ENCODE assay signal across 16 cellular contexts in genomic region chr9:94160594-94161501, GRCh38.
DNase-seq lines count a peak whose midpoint lies in the region; ATAC-seq and TF ChIP-seq lines count a peak whose summit lies in the region.
"Had no signal": no experiment of that assay in that cellular context is flagged by ENCODE, and none has a peak within 500 bp of the region (broad histone marks: within the 10 kb centered on the region; RNA-seq: fewer than 3 reads in every experiment).

No MANE protein-coding gene starts in this region.

- peak; percentile 46 for DNase-seq in ELR (ENCODE audit: low read depth)
- DNase-seq in HT1080 (ENCODE audit: low read depth), result peak; percentile 32
- peak; percentile 15 for DNase-seq in brain microvascular endothelial cell
- DNase-seq in mesendoderm, result peak; percentile 56
- DNase-seq in thyroid gland, result no peak
- no peak for DNase-seq in activated CD4-positive, alpha-beta memory T cell treated with anti-CD3 and anti-CD28 coated beads, Interleukin-2, amount 10 ng/mL, durations not matched to agents 7 days and 5 days
- no peak for DNase-seq in activated effector memory CD4-positive, alpha-beta T cell treated with Interleukin-2 at 50 U/mL for 16 hours
- DNase-seq: activated naive CD4-positive, alpha-beta T cell treated with anti-CD3 and anti-CD28 coated beads for 36 hours; NCI-H1092; NCI-H2227 treated with DMSO at 0.1 percent for 48 hours; testis had no signal

- H3K4me3 ChIP-seq in brain microvascular endothelial cell (ENCODE audit: low read depth, low read length), result no peak overlapping the region
- H3K4me3 ChIP-seq in mesendoderm (ENCODE audit: low read length), result no peak overlapping the region
- no peak overlapping the region for H3K4me3 ChIP-seq in thyroid gland (replicated peaks in 1 of 3)
- H3K4me3 ChIP-seq: BLaER1, cardiac muscle cell, SK-N-MC, testis had no signal

- no peak overlapping the region for H3K23ac ChIP-seq in mesendoderm (ENCODE audit: low read length)

- H3K9me3 Mint-ChIP-seq in activated CD4-positive, alpha-beta memory T cell treated with anti-CD3 and anti-CD28 coated beads, Interleukin-2, amount 10 ng/mL, durations not matched to agents 7 days and 5 days, result no peaks in the 10 kb centered on the region
- H3K9me3 Mint-ChIP-seq: activated naive CD4-positive, alpha-beta T cell treated with anti-CD3 and anti-CD28 coated beads for 36 hours had no signal

- H2BK5ac ChIP-seq in mesendoderm (ENCODE audit: low read length), result no peak overlapping the region

- H3K27ac Mint-ChIP-seq in activated CD4-positive, alpha-beta memory T cell treated with anti-CD3 and anti-CD28 coated beads, Interleukin-2, amount 10 ng/mL, durations not matched to agents 7 days and 5 days, result no peak overlapping the region
- H3K27ac Mint-ChIP-seq: activated naive CD4-positive, alpha-beta T cell treated with anti-CD3 and anti-CD28 coated beads for 36 hours had no signal

- H3K27ac ChIP-seq in brain microvascular endothelial cell (no peak overlapping the region), mesendoderm (ENCODE audit: low read depth, low read length) (no peak overlapping the region), thyroid gland (no peak overlapping the region)
- H3K27ac ChIP-seq: BLaER1, cardiac muscle cell, SK-N-MC, testis, VCaP had no signal

- peak; percentile 46 for TF ChIP-seq CTCF in brain microvascular endothelial cell (IDR thresholded peaks at IDR 0.05; ENCODE audit: low read depth, low read length, missing control alignments)
- no peak for TF ChIP-seq CTCF in thyroid gland (IDR thresholded peaks at IDR 0.05)

- no peak for ATAC-seq in HG03108 (IDR thresholded peaks at IDR 0.05; ENCODE audit: unreplicated experiment)

- H3K79me2 ChIP-seq in mesendoderm (ENCODE audit: control insufficient read depth, insufficient read depth, low read length), result no peaks in the 10 kb centered on the region

- no peak overlapping the region for H3K4me3 Mint-ChIP-seq in activated CD4-positive, alpha-beta memory T cell treated with anti-CD3 and anti-CD28 coated beads, Interleukin-2, amount 10 ng/mL, durations not matched to agents 7 days and 5 days
- H3K4me3 Mint-ChIP-seq: activated naive CD4-positive, alpha-beta T cell treated with anti-CD3 and anti-CD28 coated beads for 36 hours had no signal

- no peak overlapping the region for H3K4ac ChIP-seq in mesendoderm (ENCODE audit: low read depth, low read length)

- H4K5ac ChIP-seq in mesendoderm (ENCODE audit: low read length), result no peak overlapping the region

- H3K18ac ChIP-seq in mesendoderm (ENCODE audit: low read length), result no peak overlapping the region

- H3K56ac ChIP-seq in mesendoderm (ENCODE audit: low read length), result no peak overlapping the region

- H3K36me3 Mint-ChIP-seq in activated CD4-positive, alpha-beta memory T cell treated with anti-CD3 and anti-CD28 coated beads, Interleukin-2, amount 10 ng/mL, durations not matched to agents 7 days and 5 days (ENCODE audit: low read depth), result no peaks in the 10 kb centered on the region

- no CpG with 5 or more reads among the region's 11 CpGs for WGBS in mesendoderm (ENCODE audit: extremely low coverage, insufficient coverage, low lambda C conversion rate)
- WGBS in thyroid gland, 2 donors, result 90 to 95% methylated on average over 11 of the region's 11 CpGs

- no peak overlapping the region for H2BK120ac ChIP-seq in mesendoderm (ENCODE audit: low read depth, low read length)

- H3K4me1 ChIP-seq in mesendoderm (ENCODE audit: control insufficient read depth, low read depth, low read length) (no peaks in the 10 kb centered on the region), thyroid gland (peaks cover 15 to 31% of the 10 kb centered on the region in 2 donors)

- H3K9me3 ChIP-seq in thyroid gland, result no peaks in the 10 kb centered on the region
- H3K9me3 ChIP-seq: BLaER1, testis had no signal

- POLR2A ChIA-PET in activated CD4-positive, alpha-beta memory T cell treated with anti-CD3 and anti-CD28 coated beads, Interleukin-2, amount 10 ng/mL, durations not matched to agents 7 days and 5 days (lab: Charles Lee), result no interaction called here

- H2BK15ac ChIP-seq in mesendoderm (replicated peaks; ENCODE audit: low read depth), result no peak overlapping the region

- no peak for TF ChIP-seq POLR2A in thyroid gland (IDR thresholded peaks at IDR 0.05)

- no peak overlapping the region for H2AK5ac ChIP-seq in mesendoderm (ENCODE audit: low read length)

- H3K36me3 ChIP-seq in brain microvascular endothelial cell (replicated peaks) (no peaks in the 10 kb centered on the region), mesendoderm (ENCODE audit: control insufficient read depth, insufficient read depth, low read length) (no peaks in the 10 kb centered on the region), thyroid gland (no peaks in the 10 kb centered on the region)
- H3K36me3 ChIP-seq: BLaER1, cardiac muscle cell had no signal

- no peak overlapping the region for H4K8ac ChIP-seq in mesendoderm (ENCODE audit: low read depth, low read length)

- H3K27me3 Mint-ChIP-seq in activated CD4-positive, alpha-beta memory T cell treated with anti-CD3 and anti-CD28 coated beads, Interleukin-2, amount 10 ng/mL, durations not matched to agents 7 days and 5 days, result no peaks in the 10 kb centered on the region

- in situ Hi-C loops in brain microvascular endothelial cell (cut with HindIII; ENCODE audit: low pct_ligation_motif_present, low sequenced_read_pairs), result no loop called here

- H3K4me2 ChIP-seq in mesendoderm (ENCODE audit: low read length), result no peak overlapping the region

- H3K4me1 Mint-ChIP-seq in activated CD4-positive, alpha-beta memory T cell treated with anti-CD3 and anti-CD28 coated beads, Interleukin-2, amount 10 ng/mL, durations not matched to agents 7 days and 5 days, result peaks cover 13% of the 10 kb centered on the region

- intact Hi-C loops in thyroid gland (cut with DNase I), result no loop called here

- H3K27me3 ChIP-seq in brain microvascular endothelial cell (replicated peaks) (no peaks in the 10 kb centered on the region), mesendoderm (ENCODE audit: insufficient read depth, low read length, poor library complexity) (no peaks in the 10 kb centered on the region), thyroid gland (no peaks in the 10 kb centered on the region)
- H3K27me3 ChIP-seq: BLaER1, cardiac muscle cell, testis had no signal

- no peaks in the 10 kb centered on the region for H3K79me1 ChIP-seq in mesendoderm (ENCODE audit: low read length)

- CTCF ChIA-PET in activated CD4-positive, alpha-beta memory T cell treated with anti-CD3 and anti-CD28 coated beads, Interleukin-2, amount 10 ng/mL, durations not matched to agents 7 days and 5 days (lab: Charles Lee), result no interaction called here

- no peak overlapping the region for H3K9ac ChIP-seq in mesendoderm (ENCODE audit: low read length)
- H3K9ac ChIP-seq: BLaER1 had no signal

Comparison
In these comparisons a context has a peak if more than half of its experiments do, and no peak if none do; other contexts are left out.
1. DNase-seq: peak in ELR (single experiment), HT1080 (single experiment), brain microvascular endothelial cell (single experiment) and mesendoderm (single experiment); none in thyroid gland (0 of 2), activated CD4-positive, alpha-beta memory T cell treated with anti-CD3 and anti-CD28 coated beads, Interleukin-2, amount 10 ng/mL, durations not matched to agents 7 days and 5 days (single experiment) and activated effector memory CD4-positive, alpha-beta T cell treated with Interleukin-2 at 50 U/mL for 16 hours (single experiment).